15 cellular contexts compared by ENCODE assay signal in the genomic region with DNA sequence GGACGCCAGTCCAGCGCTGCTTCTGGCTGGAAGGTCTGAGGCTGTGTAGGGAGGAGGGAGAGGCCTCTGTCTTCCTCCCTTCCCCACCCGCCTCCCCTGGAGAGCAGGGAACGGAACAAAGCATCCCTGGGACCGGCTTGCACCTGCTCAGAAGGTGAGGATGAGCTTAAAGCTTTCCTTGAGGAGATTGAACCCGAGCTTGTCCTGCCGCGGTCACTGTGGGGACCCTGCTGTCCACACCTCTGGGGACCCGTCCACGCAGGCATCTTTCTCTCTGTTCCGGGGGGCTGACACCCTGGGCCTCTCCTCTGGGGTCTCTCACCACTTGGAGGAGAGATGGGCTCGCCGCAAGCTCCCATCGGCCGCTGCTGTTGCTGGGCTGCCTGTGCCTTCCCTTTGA. TPM values are rescaled to one million over a fixed set of nuclear protein-coding genes. Genes with fewer than 3 reads are reported as not detected.
DNase-seq lines count a peak whose midpoint lies in the region; FAIRE-seq and TF ChIP-seq lines count a peak whose summit lies in the region.
"Had no signal": no experiment of that assay in that cellular context is flagged by ENCODE, and none has a peak within 500 bp of the region (broad histone marks: within the 10 kb centered on the region; RNA-seq: fewer than 3 reads in every experiment).

No MANE protein-coding gene starts in this region.

- peaks cover 0 to 4% of the 10 kb centered on the region in 2 donors for H3K9me3 ChIP-seq in kidney (ENCODE audit: control insufficient read depth in 1 of 2, low read length in 2 of 2)

- H3K9me3 Mint-ChIP-seq in osteocyte (ENCODE audit: unreplicated experiment) = no peaks in the 10 kb centered on the region

- no peaks in the 10 kb centered on the region for H3K36me3 ChIP-seq in kidney (ENCODE audit: control insufficient read depth in 1 of 2, insufficient read depth in 2 of 2, low read length in 2 of 2)
- H3K36me3 ChIP-seq: BLaER1 had no signal

- intact Hi-C loops in kidney (cut with DNase I) = no loop called here

- TF ChIP-seq CTCF in kidney (IDR thresholded peaks at IDR 0.05; ENCODE audit: borderline replicate concordance, extremely low read depth, insufficient read depth) (no peak), osteocyte (IDR thresholded peaks at IDR 0.05) (no peak)

- no peaks in the 10 kb centered on the region for H3K4me1 ChIP-seq in kidney (ENCODE audit: control insufficient read depth in 1 of 2, insufficient read depth in 1 of 2, low read depth in 1 of 2, low read length in 2 of 2)

- H3K36me3 Mint-ChIP-seq in osteocyte (ENCODE audit: unreplicated experiment) = no peaks in the 10 kb centered on the region

- no peak overlapping the region for H3K4me3 ChIP-seq in kidney (ENCODE audit: low read length in 2 of 2)
- H3K4me3 ChIP-seq: BLaER1 had no signal

- DNase-seq in DMS79 treated with DMSO at 0.1 percent for 48 hours (lab: John Stamatoyannopoulos, UW) = peak; percentile 7
- DNase-seq in DMS79 (lab: John Stamatoyannopoulos, UW) = no peak
- DNase-seq in kidney = peak; percentile 54
- DNase-seq in osteocyte (ENCODE audit: extremely low spot score, unreplicated experiment) = peak; percentile 80
- no peak for DNase-seq in NCI-H69 (lab: John Stamatoyannopoulos, UW)
- no peak for DNase-seq in stimulated activated naive CD4-positive, alpha-beta T cell treated with Interleukin-2 at 50 U/mL for 16 hours (lab: John Stamatoyannopoulos, UW)
- DNase-seq in COLO829 (ENCODE audit: low spot score) = no peak
- DNase-seq: AML-193; CD8-positive, alpha-beta memory T cell; DMS 273 treated with DMSO at 0.1 percent for 48 hours; EL; GDM1 had no signal

- FAIRE-seq in kidney (lab: Jason Lieb, UNC) = no peak

- H3K4me1 Mint-ChIP-seq in osteocyte (ENCODE audit: unreplicated experiment) = no peaks in the 10 kb centered on the region

- no peaks in the 10 kb centered on the region for H3K27me3 Mint-ChIP-seq in osteocyte (ENCODE audit: unreplicated experiment)

- H3K4me3 Mint-ChIP-seq in osteocyte (ENCODE audit: unreplicated experiment) = no peak overlapping the region
- H3K4me3 Mint-ChIP-seq: CD8-positive, alpha-beta memory T cell had no signal

- no peak overlapping the region for H3K27ac ChIP-seq in kidney (ENCODE audit: low read depth in 2 of 2, low read length in 2 of 2)
- H3K27ac ChIP-seq: 22Rv1, BLaER1, HL-60 had no signal

- no peak overlapping the region for H3K9ac ChIP-seq in kidney (ENCODE audit: low read length in 2 of 2)
- H3K9ac ChIP-seq: BLaER1 had no signal

- no peak overlapping the region for H3K27ac Mint-ChIP-seq in osteocyte (ENCODE audit: unreplicated experiment)
- H3K27ac Mint-ChIP-seq: CD8-positive, alpha-beta memory T cell had no signal

RNA-seq across cellular contexts. Expression of a gene that starts 33.2 kb away (rescaled TPM):
- total RNA-seq in kidney (46.2 TPM), osteocyte (48.0 and 51.3 TPM in 2 replicates)
- polyA plus RNA-seq in kidney (ENCODE audit: insufficient read depth, low read depth, low replicate concordance) = 13.9 TPM

Comparison
In these comparisons a context has a peak if more than half of its experiments do, and no peak if none do; other contexts are left out.
1. DNase-seq: peak in DMS79 treated with DMSO at 0.1 percent for 48 hours (single experiment), kidney (single experiment) and osteocyte (single experiment); none in DMS79 (single experiment), NCI-H69 (single experiment), stimulated activated naive CD4-positive, alpha-beta T cell treated with Interleukin-2 at 50 U/mL for 16 hours (single experiment) and COLO829 (single experiment).